8 cellular contexts compared by ENCODE assay signal in genomic region chr11:95699631-95700470, GRCh38.
DNase-seq lines count a peak whose midpoint lies in the region; ATAC-seq and TF ChIP-seq lines count a peak whose summit lies in the region.
"Had no signal": no experiment of that assay in that cellular context is flagged by ENCODE, and none has a peak within 500 bp of the region (broad histone marks: within the 10 kb centered on the region; RNA-seq: fewer than 3 reads in every experiment).

No MANE protein-coding gene starts in this region.

- TF ChIP-seq CTCF in brain (conservative IDR thresholded peaks at IDR 0.05) = no peak
- TF ChIP-seq CTCF in brain microvascular endothelial cell (IDR thresholded peaks at IDR 0.05; ENCODE audit: low read depth, low read length, missing control alignments) = no peak

- ATAC-seq in GM19351 (IDR thresholded peaks at IDR 0.05; ENCODE audit: unreplicated experiment) = peak; percentile 47
- ATAC-seq in HG03342 (IDR thresholded peaks at IDR 0.05; ENCODE audit: unreplicated experiment) = peak; percentile 43
- ATAC-seq in stimulated activated memory B cell treated with anti-CD40 and anti-IgM and Interleukin-4, amounts not matched to agents 10 μg/mL and 1 μg/mL and 100 μg/mL, for 72 hours = peak; percentile 71
- ATAC-seq: HepG2 had no signal

- H3K4me3 ChIP-seq in brain microvascular endothelial cell (ENCODE audit: low read depth, low read length) = no peak overlapping the region

- H3K4me3 Mint-ChIP-seq in brain = no peak overlapping the region
- peak overlapping the region; percentile 61 for H3K4me3 Mint-ChIP-seq in stimulated activated memory B cell treated with anti-CD40 and anti-IgM and Interleukin-4, amounts not matched to agents 10 μg/mL and 1 μg/mL and 100 μg/mL, for 72 hours

- H3K27me3 ChIP-seq in brain microvascular endothelial cell (replicated peaks) = no peaks in the 10 kb centered on the region

- H3K9me3 Mint-ChIP-seq in brain = no peaks in the 10 kb centered on the region
- no peaks in the 10 kb centered on the region for H3K9me3 Mint-ChIP-seq in stimulated activated memory B cell treated with anti-CD40 and anti-IgM and Interleukin-4, amounts not matched to agents 10 μg/mL and 1 μg/mL and 100 μg/mL, for 72 hours

- H3K4me1 Mint-ChIP-seq in brain = peaks cover 45% of the 10 kb centered on the region
- peaks cover 49% of the 10 kb centered on the region for H3K4me1 Mint-ChIP-seq in stimulated activated memory B cell treated with anti-CD40 and anti-IgM and Interleukin-4, amounts not matched to agents 10 μg/mL and 1 μg/mL and 100 μg/mL, for 72 hours

- H3K36me3 ChIP-seq in brain microvascular endothelial cell (replicated peaks) = no peaks in the 10 kb centered on the region

- peak overlapping the region in 4 of 5 experiments; percentile 39 to 57 (median 48) for H3K27ac Mint-ChIP-seq in brain
- peak overlapping the region; percentile 93 for H3K27ac Mint-ChIP-seq in stimulated activated memory B cell treated with anti-CD40 and anti-IgM and Interleukin-4, amounts not matched to agents 10 μg/mL and 1 μg/mL and 100 μg/mL, for 72 hours

- peaks cover 11% of the 10 kb centered on the region for H3K27me3 Mint-ChIP-seq in brain
- no peaks in the 10 kb centered on the region for H3K27me3 Mint-ChIP-seq in stimulated activated memory B cell treated with anti-CD40 and anti-IgM and Interleukin-4, amounts not matched to agents 10 μg/mL and 1 μg/mL and 100 μg/mL, for 72 hours

- no peaks in the 10 kb centered on the region for H3K36me3 Mint-ChIP-seq in brain
- no peaks in the 10 kb centered on the region for H3K36me3 Mint-ChIP-seq in stimulated activated memory B cell treated with anti-CD40 and anti-IgM and Interleukin-4, amounts not matched to agents 10 μg/mL and 1 μg/mL and 100 μg/mL, for 72 hours

- DNase-seq in NCI-H2171 treated with DMSO at 0.1 percent for 48 hours (lab: John Stamatoyannopoulos, UW) (no peak), NCI-H2196 (lab: John Stamatoyannopoulos, UW; ENCODE audit: unreplicated experiment) (no peak), brain microvascular endothelial cell (no peak)

- no peak overlapping the region for H3K27ac ChIP-seq in brain microvascular endothelial cell

- in situ Hi-C loops in brain microvascular endothelial cell (cut with HindIII; ENCODE audit: low pct_ligation_motif_present, low sequenced_read_pairs) = no loop called here
